ENCODE assay signal across 1 cellular context in genomic region chr21:43091979-43092614, GRCh38. TPM values are rescaled to one million over a fixed set of nuclear protein-coding genes. Genes with fewer than 3 reads are reported as not detected.
"Had no signal": no experiment of that assay in that cellular context is flagged by ENCODE, and none has a peak within 500 bp of the region (broad histone marks: within the 10 kb centered on the region; RNA-seq: fewer than 3 reads in every experiment).

No MANE protein-coding gene starts in this region.

RNA-seq across cellular contexts. Expression of gene CBS, which starts 16.5 kb away (rescaled TPM):
- polyA plus RNA-seq: immature natural killer cell had no signal
